21 cellular contexts compared by ENCODE assay signal in the genomic region with DNA sequence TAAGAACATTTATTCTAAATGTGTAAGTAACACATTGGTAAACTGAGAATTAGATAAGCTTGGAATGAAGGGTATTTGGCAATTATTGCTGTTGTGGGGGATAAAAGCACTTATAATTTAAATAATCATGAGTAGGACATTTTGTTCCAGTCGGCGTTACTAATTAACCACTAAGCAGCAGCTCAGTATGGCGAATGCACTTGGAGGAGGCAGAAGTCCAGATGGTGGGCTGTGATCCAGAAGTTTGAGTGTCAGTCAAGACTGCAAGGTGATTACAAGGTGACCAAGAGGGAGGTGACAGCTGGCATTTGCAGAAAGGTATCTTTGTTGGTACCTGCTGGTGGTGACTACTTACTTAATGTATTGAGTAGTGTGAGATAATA.
DNase-seq lines count a peak whose midpoint lies in the region; ATAC-seq and TF ChIP-seq lines count a peak whose summit lies in the region.
"Had no signal": no experiment of that assay in that cellular context is flagged by ENCODE, and none has a peak within 500 bp of the region (broad histone marks: within the 10 kb centered on the region; RNA-seq: fewer than 3 reads in every experiment).

No MANE protein-coding gene starts in this region.

- TF ChIP-seq POLR2A in thyroid gland (IDR thresholded peaks at IDR 0.05): no peak

- 30 to 61% methylated on average over 3 of the region's 3 CpGs for WGBS in thyroid gland, 2 donors

- H3K9me3 ChIP-seq in lower lobe of right lung (no peaks in the 10 kb centered on the region), thyroid gland (no peaks in the 10 kb centered on the region), SJCRH30 (replicated peaks) (no peaks in the 10 kb centered on the region), left ventricle myocardium inferior (replicated peaks) (peaks cover 13% of the 10 kb centered on the region)
- H3K9me3 ChIP-seq: MG63, suprapubic skin had no signal

- peak; percentile 80 to 86 for ATAC-seq in lower lobe of right lung
- ATAC-seq: activated CD8-positive, alpha-beta T cell treated with anti-CD3 and anti-CD28 coated beads for 36 hours; GM12878; stimulated activated effector memory CD8-positive, alpha-beta T cell treated with anti-CD3 and anti-CD28 coated beads, Interleukin-12 subunit alpha, Interleukin-12 subunit beta, amount 100 ng/mL, for 72 hours had no signal

- H3K27me3 ChIP-seq in lower lobe of right lung (ENCODE audit: low read depth): no peaks in the 10 kb centered on the region
- no peaks in the 10 kb centered on the region for H3K27me3 ChIP-seq in thyroid gland
- H3K27me3 ChIP-seq in SJCRH30: no peaks in the 10 kb centered on the region
- no peaks in the 10 kb centered on the region for H3K27me3 ChIP-seq in left ventricle myocardium inferior (ENCODE audit: low read depth)
- H3K27me3 ChIP-seq: MG63, suprapubic skin had no signal

- DNase-seq in NCI-H69 (lab: John Stamatoyannopoulos, UW) (peak; percentile 14), cerebellum (ENCODE audit: low spot score) (peak; percentile 2), lower lobe of right lung (no peak), thyroid gland (peak; percentile 18 to 34), SJCRH30 (no peak), left ventricle myocardium inferior (no peak), NCI-H1417 (lab: John Stamatoyannopoulos, UW) (no peak), SKM-1 treated with dmso at 0.1 percent for 144 hours (lab: John Stamatoyannopoulos, UW; ENCODE audit: unreplicated experiment) (no peak)
- DNase-seq: activated CD8-positive, alpha-beta T cell treated with anti-CD3 and anti-CD28 coated beads for 36 hours; activated T-cell treated with anti-CD3 and anti-CD28 coated beads for 4 hours; CD4-positive, alpha-beta memory T cell; H9; hippocampal formation; MG63; NCI-H1436; NCI-H2107; NCI-H526; T-helper 9 cell had no signal

- H3K36me3 ChIP-seq in lower lobe of right lung: no peaks in the 10 kb centered on the region
- no peaks in the 10 kb centered on the region for H3K36me3 ChIP-seq in thyroid gland
- no peaks in the 10 kb centered on the region for H3K36me3 ChIP-seq in SJCRH30
- no peaks in the 10 kb centered on the region for H3K36me3 ChIP-seq in left ventricle myocardium inferior
- H3K36me3 ChIP-seq: MG63, suprapubic skin had no signal

- H3K4me1 ChIP-seq in lower lobe of right lung (peaks cover 9% of the 10 kb centered on the region), thyroid gland (peaks cover 10% of the 10 kb centered on the region in 2 donors), SJCRH30 (no peaks in the 10 kb centered on the region), left ventricle myocardium inferior (no peaks in the 10 kb centered on the region)
- H3K4me1 ChIP-seq: suprapubic skin had no signal

- TF ChIP-seq CTCF in lower lobe of right lung (IDR thresholded peaks at IDR 0.05): no peak
- TF ChIP-seq CTCF in thyroid gland (IDR thresholded peaks at IDR 0.05): no peak
- no peak for TF ChIP-seq CTCF in left ventricle myocardium inferior (IDR thresholded peaks at IDR 0.05; ENCODE audit: borderline replicate concordance)

- intact Hi-C loops in lower lobe of right lung (cut with DNase I): no loop called here
- intact Hi-C loops in thyroid gland (cut with DNase I): no loop called here
- intact Hi-C loops in left ventricle myocardium inferior (cut with micrococcal nuclease): no loop called here

- H3K4me3 ChIP-seq in lower lobe of right lung: no peak overlapping the region
- H3K4me3 ChIP-seq in thyroid gland (replicated peaks in 1 of 3): no peak overlapping the region
- H3K4me3 ChIP-seq in SJCRH30: no peak overlapping the region
- no peak overlapping the region for H3K4me3 ChIP-seq in left ventricle myocardium inferior
- H3K4me3 ChIP-seq: GM12878, MG63, suprapubic skin had no signal

- H3K27ac ChIP-seq in lower lobe of right lung (peak overlapping the region; percentile 47), thyroid gland (peak overlapping the region in 2 of 3 donors; percentile 24 to 79), SJCRH30 (no peak overlapping the region), left ventricle myocardium inferior (replicated peaks) (no peak overlapping the region)
- H3K27ac ChIP-seq: suprapubic skin had no signal

Comparison
In these comparisons a context has a peak if more than half of its experiments do, and no peak if none do; other contexts are left out.
1. DNase-seq: peak in NCI-H69 (single experiment), cerebellum (single experiment) and thyroid gland (2 of 2); none in lower lobe of right lung (single experiment), SJCRH30 (0 of 2), left ventricle myocardium inferior (single experiment), NCI-H1417 (0 of 3) and SKM-1 treated with dmso at 0.1 percent for 144 hours (single experiment).
2. H3K27ac ChIP-seq: peak in lower lobe of right lung (single experiment) and thyroid gland (2 of 3); none in SJCRH30 (single experiment) and left ventricle myocardium inferior (single experiment).